Comparison of ENCODE assay signal across 7 cellular contexts in the genomic region with DNA sequence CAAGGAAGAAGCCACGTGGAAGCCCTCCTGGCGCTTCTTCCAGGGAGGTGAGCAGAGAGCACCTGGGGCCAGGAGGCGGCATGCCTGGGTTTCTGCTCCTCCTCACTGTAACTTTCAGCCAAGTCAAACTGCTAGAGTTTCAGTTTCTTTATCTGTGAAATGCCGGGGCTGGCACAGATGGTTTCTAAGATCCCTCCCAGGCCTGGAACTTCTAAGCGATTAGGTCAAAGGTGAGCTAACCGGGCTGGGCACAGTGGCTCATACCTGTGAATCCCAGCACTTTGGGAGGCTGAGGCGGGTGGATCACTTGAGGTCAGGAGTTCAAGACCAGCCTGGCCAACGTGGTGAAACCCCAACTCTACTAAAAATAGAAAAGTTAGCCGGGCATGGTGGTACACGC. TPM values are rescaled to one million over a fixed set of nuclear protein-coding genes. Genes with fewer than 3 reads are reported as not detected.
DNase-seq lines count a peak whose midpoint lies in the region; ATAC-seq and TF ChIP-seq lines count a peak whose summit lies in the region.
"Not testable (repeated sequence)": the region's sequence is repeated elsewhere in the genome, so short reads cannot be mapped to it uniquely, and the experiment has no call there.

No MANE protein-coding gene starts in this region.

- peaks cover 49% of the 10 kb centered on the region for H3K4me1 Mint-ChIP-seq in activated CD4-positive, alpha-beta T cell treated with anti-CD3 and anti-CD28 coated beads, Interleukin-2, amount 10 ng/mL, durations not matched to agents 7 days and 5 days

- H3K4me2 ChIP-seq in KMS-11, result peak overlapping the region; percentile 41; the same call in 1 of the 2 replicates

- POLR2A ChIA-PET in activated CD4-positive, alpha-beta T cell treated with anti-CD3 and anti-CD28 coated beads, Interleukin-2, amount 10 ng/mL, durations not matched to agents 7 days and 5 days (lab: Charles Lee), result not testable (repeated sequence)

- H3K79me2 ChIP-seq in KMS-11 (ENCODE audit: insufficient read depth, low read depth), result not testable (repeated sequence)

- intact Hi-C loops in left colon (cut with DNase I, micrococcal nuclease), result not testable (repeated sequence)

- not testable (repeated sequence) for H3K27me3 Mint-ChIP-seq in activated CD4-positive, alpha-beta T cell treated with anti-CD3 and anti-CD28 coated beads, Interleukin-2, amount 10 ng/mL, durations not matched to agents 7 days and 5 days

- not testable (repeated sequence) for H3K36me3 ChIP-seq in KMS-11 (ENCODE audit: insufficient read depth)

- H3K9me3 Mint-ChIP-seq in activated CD4-positive, alpha-beta T cell treated with anti-CD3 and anti-CD28 coated beads, Interleukin-2, amount 10 ng/mL, durations not matched to agents 7 days and 5 days; activated naive CD4-positive, alpha-beta T cell treated with anti-CD3 and anti-CD28 coated beads, Interleukin-2, amount 50 U/mL, for 72 hours: not testable (repeated sequence)

- peak overlapping the region; percentile 49; the same call in 1 of the 2 replicates for H3K9ac ChIP-seq in KMS-11

- CTCF ChIA-PET in activated CD4-positive, alpha-beta T cell treated with anti-CD3 and anti-CD28 coated beads, Interleukin-2, amount 10 ng/mL, durations not matched to agents 7 days and 5 days (lab: Charles Lee), result interaction anchor here (1.1 to 2.0 kb wide), 5 partner anchors 8 to 32 kb away, joined by 3 to 6 read pairs (median 5); partner anchors contain the start of gene TMEM187

- H3K27ac Mint-ChIP-seq in activated CD4-positive, alpha-beta T cell treated with anti-CD3 and anti-CD28 coated beads, Interleukin-2, amount 10 ng/mL, durations not matched to agents 7 days and 5 days, result peak overlapping the region; percentile 93
- H3K27ac Mint-ChIP-seq in activated naive CD4-positive, alpha-beta T cell treated with anti-CD3 and anti-CD28 coated beads, Interleukin-2, amount 50 U/mL, for 72 hours, result peak overlapping the region; percentile 88 to 91

- H3K36me3 Mint-ChIP-seq in activated CD4-positive, alpha-beta T cell treated with anti-CD3 and anti-CD28 coated beads, Interleukin-2, amount 10 ng/mL, durations not matched to agents 7 days and 5 days (ENCODE audit: low read depth), result not testable (repeated sequence)
- H3K36me3 Mint-ChIP-seq in activated naive CD4-positive, alpha-beta T cell treated with anti-CD3 and anti-CD28 coated beads, Interleukin-2, amount 50 U/mL, for 72 hours, result peaks cover 8 to 14% of the 10 kb centered on the region in 2 donors

- H4K20me1 ChIP-seq in KMS-11 (ENCODE audit: insufficient read depth), result not testable (repeated sequence)

- ATAC-seq in GM18867 (IDR thresholded peaks at IDR 0.05; ENCODE audit: unreplicated experiment), result peak; percentile 76
- ATAC-seq in GM21737 (IDR thresholded peaks at IDR 0.05; ENCODE audit: unreplicated experiment), result peak; percentile 46
- ATAC-seq in activated naive CD4-positive, alpha-beta T cell treated with anti-CD3 and anti-CD28 coated beads, Interleukin-2, amount 50 U/mL, for 72 hours, result peak; percentile 40 to 50
- ATAC-seq in left colon, result peak; percentile 73

- H3K4me1 ChIP-seq in KMS-11 (ENCODE audit: low read depth, poor library complexity, severe bottlenecking), result peaks cover 61% of the 10 kb centered on the region

- H3K4me3 Mint-ChIP-seq in activated CD4-positive, alpha-beta T cell treated with anti-CD3 and anti-CD28 coated beads, Interleukin-2, amount 10 ng/mL, durations not matched to agents 7 days and 5 days, result peak overlapping the region; percentile 70

- peak; percentile 37 for DNase-seq in activated CD4-positive, alpha-beta T cell treated with anti-CD3 and anti-CD28 coated beads, Interleukin-2, amount 10 ng/mL, durations not matched to agents 7 days and 5 days
- DNase-seq in activated naive CD4-positive, alpha-beta T cell treated with anti-CD3 and anti-CD28 coated beads, Interleukin-2, amount 50 U/mL, for 72 hours (ENCODE audit: low spot score in 2 of 2); left colon: not testable (repeated sequence)
- DNase-seq in stimulated activated CD4-positive, alpha-beta T cell treated with anti-CD3 and anti-CD28 coated beads, Interleukin-15, amount 100 ng/mL, for 24 hours, result peak; percentile 36

- H2AFZ ChIP-seq in KMS-11 (ENCODE audit: low read depth), result not testable (repeated sequence)

- H3K4me3 ChIP-seq in KMS-11 (IDR thresholded peaks at IDR 0.05; ENCODE audit: insufficient read depth, low read depth, low read length), result not testable (repeated sequence)

- H3K27ac ChIP-seq in KMS-11, result peak overlapping the region; percentile 100

- not testable (repeated sequence) for H3K27me3 ChIP-seq in KMS-11 (ENCODE audit: insufficient read depth, low read depth)

- TF ChIP-seq CTCF in KMS-11 (conservative IDR thresholded peaks at IDR 0.05; ENCODE audit: low read depth, low read length), result not testable (repeated sequence)

RNA-seq across cellular contexts. Expression of gene TMEM187, which starts 7.8 kb away (rescaled TPM):
- 1 to 10 TPM; 7.9 to 8.5 TPM for total RNA-seq in activated CD4-positive, alpha-beta T cell treated with anti-CD3 and anti-CD28 coated beads, Interleukin-2, amount 10 ng/mL, durations not matched to agents 7 days and 5 days
- total RNA-seq in activated naive CD4-positive, alpha-beta T cell treated with anti-CD3 and anti-CD28 coated beads, Interleukin-2, amount 50 U/mL, for 72 hours, result 1 to 10 TPM; 5.1 to 6.4 TPM
- total RNA-seq in left colon, result 1 to 10 TPM; 8.4 to 9.9 TPM

RNA-seq across cellular contexts. Expression of gene HCFC1, which starts 8.8 kb away (rescaled TPM):
- total RNA-seq in activated CD4-positive, alpha-beta T cell treated with anti-CD3 and anti-CD28 coated beads, Interleukin-2, amount 10 ng/mL, durations not matched to agents 7 days and 5 days, result 100 to 1,000 TPM; 116 to 121 TPM
- 100 to 1,000 TPM in 1 of 2 donors, 10 to 100 TPM in 1; 95.9 to 102 TPM for total RNA-seq in activated naive CD4-positive, alpha-beta T cell treated with anti-CD3 and anti-CD28 coated beads, Interleukin-2, amount 50 U/mL, for 72 hours
- total RNA-seq in left colon, result 10 to 100 TPM; 31.9 to 47.9 TPM

RNA-seq across cellular contexts. Expression of gene RENBP, which starts 36.0 kb away (rescaled TPM):
- 10 to 100 TPM; 14.2 to 16.5 TPM for total RNA-seq in activated CD4-positive, alpha-beta T cell treated with anti-CD3 and anti-CD28 coated beads, Interleukin-2, amount 10 ng/mL, durations not matched to agents 7 days and 5 days
- 10 to 100 TPM; 14.8 to 16.1 TPM for total RNA-seq in activated naive CD4-positive, alpha-beta T cell treated with anti-CD3 and anti-CD28 coated beads, Interleukin-2, amount 50 U/mL, for 72 hours
- total RNA-seq in left colon, result 1 to 10 TPM; 3.8 to 8.6 TPM

RNA-seq across cellular contexts. Expression of gene IRAK1, which starts 39.3 kb away (rescaled TPM):
- total RNA-seq in activated CD4-positive, alpha-beta T cell treated with anti-CD3 and anti-CD28 coated beads, Interleukin-2, amount 10 ng/mL, durations not matched to agents 7 days and 5 days, result 100 to 1,000 TPM; 107 to 112 TPM
- 100 to 1,000 TPM; 104 to 123 TPM for total RNA-seq in activated naive CD4-positive, alpha-beta T cell treated with anti-CD3 and anti-CD28 coated beads, Interleukin-2, amount 50 U/mL, for 72 hours
- total RNA-seq in left colon, result 100 to 1,000 TPM in 1 of 2 donors, 10 to 100 TPM in 1; 76.1 to 103 TPM

RNA-seq across cellular contexts. Expression of gene NAA10, which starts 45.6 kb away (rescaled TPM):
- 10 to 100 TPM; 72.9 to 83.2 TPM for total RNA-seq in activated CD4-positive, alpha-beta T cell treated with anti-CD3 and anti-CD28 coated beads, Interleukin-2, amount 10 ng/mL, durations not matched to agents 7 days and 5 days
- 100 to 1,000 TPM in 1 of 2 donors, 10 to 100 TPM in 1; 97.9 to 129 TPM for total RNA-seq in activated naive CD4-positive, alpha-beta T cell treated with anti-CD3 and anti-CD28 coated beads, Interleukin-2, amount 50 U/mL, for 72 hours
- total RNA-seq in left colon, result 10 to 100 TPM; 52.7 to 68.0 TPM
